12 cellular contexts compared by ENCODE assay signal in the genomic region with DNA sequence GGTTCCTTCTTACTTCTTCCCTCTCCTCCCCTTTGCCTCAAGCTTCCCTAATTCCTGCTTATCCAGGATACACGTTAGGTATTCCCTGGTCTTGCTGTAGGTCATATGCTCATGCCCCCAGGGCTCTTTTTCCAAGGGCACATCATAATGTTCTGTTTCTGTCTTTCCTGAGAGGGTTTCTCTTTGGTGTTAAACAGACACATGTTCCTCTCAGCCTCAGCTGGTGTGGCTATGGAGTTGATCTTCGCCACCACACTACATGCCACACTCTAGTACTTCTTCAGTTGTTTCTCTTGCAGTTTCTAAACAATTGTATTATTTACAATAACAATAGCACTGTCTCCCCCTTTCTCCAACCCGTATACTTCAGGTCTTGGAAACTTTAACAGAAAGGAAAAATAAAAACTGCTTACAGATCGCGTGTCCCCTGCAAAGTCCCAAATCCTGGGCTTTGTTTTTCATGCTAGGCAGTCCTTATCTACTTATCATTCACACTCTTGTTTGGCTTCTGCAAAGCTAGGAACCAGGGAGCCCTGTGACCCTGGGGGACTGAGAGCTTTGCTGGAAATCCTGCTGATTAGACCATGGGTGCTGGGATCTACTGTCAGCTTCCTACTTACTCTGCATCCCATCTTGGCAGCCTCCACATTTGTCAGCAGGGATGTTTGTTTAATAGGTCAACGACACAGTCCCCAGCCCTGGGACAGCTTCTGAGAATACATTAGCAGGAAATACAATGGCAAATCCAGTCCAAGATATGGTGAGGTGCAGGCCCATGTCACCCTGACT.
"Had no signal": no experiment of that assay in that cellular context is flagged by ENCODE, and none has a peak within 500 bp of the region (broad histone marks: within the 10 kb centered on the region; RNA-seq: fewer than 3 reads in every experiment).

No MANE protein-coding gene starts in this region.

- H3K4me2 ChIP-seq: smooth muscle cell had no signal

- H3K4me3 ChIP-seq: esophagus squamous epithelium, left lung, smooth muscle cell, tibial artery, vagina had no signal

- DNase-seq: activated CD4-positive, alpha-beta T cell treated with anti-CD3 and anti-CD28 coated beads, Interleukin-2, amount 50 U/mL, for 4 hours; activated CD4-positive, CD25-positive, alpha-beta regulatory T cell treated with anti-CD3 and anti-CD28 coated beads, Interleukin-2, amount 50 U/mL, for 72 hours; activated naive CD8-positive, alpha-beta T cell treated with anti-CD3 and anti-CD28 coated beads, Interleukin-2, amount 10 ng/mL, durations not matched to agents 7 days and 5 days; activated T-cell treated with anti-CD3 and anti-CD28 coated beads, Interleukin-2, amount 50 U/mL, for 4 hours; anterior cingulate cortex; esophagus squamous epithelium; foreskin fibroblast; left lung; retina; tibial artery had no signal

- H3K36me3 ChIP-seq: esophagus squamous epithelium, left lung, tibial artery, vagina had no signal

- H3K9me3 Mint-ChIP-seq: activated naive CD8-positive, alpha-beta T cell treated with anti-CD3 and anti-CD28 coated beads, Interleukin-2, amount 10 ng/mL, durations not matched to agents 7 days and 5 days; activated T-cell treated with anti-CD3 and anti-CD28 coated beads, Interleukin-2, amount 50 U/mL, for 4 hours had no signal

- H3K4me3 Mint-ChIP-seq: activated naive CD8-positive, alpha-beta T cell treated with anti-CD3 and anti-CD28 coated beads, Interleukin-2, amount 10 ng/mL, durations not matched to agents 7 days and 5 days; activated T-cell treated with anti-CD3 and anti-CD28 coated beads, Interleukin-2, amount 50 U/mL, for 4 hours had no signal

- H3K36me3 Mint-ChIP-seq: activated naive CD8-positive, alpha-beta T cell treated with anti-CD3 and anti-CD28 coated beads, Interleukin-2, amount 10 ng/mL, durations not matched to agents 7 days and 5 days had no signal

- H3K27ac Mint-ChIP-seq: activated naive CD8-positive, alpha-beta T cell treated with anti-CD3 and anti-CD28 coated beads, Interleukin-2, amount 10 ng/mL, durations not matched to agents 7 days and 5 days had no signal

- H3K4me1 ChIP-seq: esophagus squamous epithelium, tibial artery had no signal

- ATAC-seq: activated T-cell treated with anti-CD3 and anti-CD28 coated beads, Interleukin-2, amount 50 U/mL, for 4 hours; left lung had no signal

- H3K27me3 ChIP-seq: esophagus squamous epithelium, left lung, tibial artery, vagina had no signal

- H3K9me3 ChIP-seq: esophagus squamous epithelium, left lung, tibial artery, vagina had no signal

- H3K4me1 Mint-ChIP-seq: activated naive CD8-positive, alpha-beta T cell treated with anti-CD3 and anti-CD28 coated beads, Interleukin-2, amount 10 ng/mL, durations not matched to agents 7 days and 5 days had no signal

- H3K27ac ChIP-seq: esophagus squamous epithelium, left lung, tibial artery, vagina had no signal

- H3K27me3 Mint-ChIP-seq: activated naive CD8-positive, alpha-beta T cell treated with anti-CD3 and anti-CD28 coated beads, Interleukin-2, amount 10 ng/mL, durations not matched to agents 7 days and 5 days had no signal
